Comparison of ENCODE assay signal across 16 cellular contexts in the genomic region with DNA sequence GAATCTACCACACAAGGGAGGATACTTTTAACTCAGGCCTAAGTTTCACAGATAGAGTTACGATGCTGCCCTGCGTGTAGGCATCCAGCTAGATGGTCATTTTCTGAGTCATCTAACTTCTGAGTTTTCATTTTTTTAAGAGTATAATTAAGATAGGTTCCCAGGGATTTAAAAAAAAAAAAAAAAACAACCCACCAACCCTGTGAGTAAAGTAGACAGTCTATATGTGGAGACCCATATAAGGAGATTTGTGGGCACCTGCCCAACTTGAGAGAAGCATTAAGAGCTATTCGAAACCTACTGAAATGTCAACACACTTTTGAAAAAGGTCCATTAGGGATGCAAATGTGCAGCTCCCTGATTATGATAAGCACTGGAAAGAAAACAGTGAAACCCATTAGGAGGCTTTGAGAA.
DNase-seq lines count a peak whose midpoint lies in the region; ATAC-seq and TF ChIP-seq lines count a peak whose summit lies in the region.
"Had no signal": no experiment of that assay in that cellular context is flagged by ENCODE, and none has a peak within 500 bp of the region (broad histone marks: within the 10 kb centered on the region; RNA-seq: fewer than 3 reads in every experiment).

No MANE protein-coding gene starts in this region.

- H3K4me1 ChIP-seq in SJCRH30 (no peaks in the 10 kb centered on the region; the same call in 1 of the 2 replicates), breast epithelium (no peaks in the 10 kb centered on the region)
- H3K4me1 ChIP-seq: prostate gland had no signal

- no peak for TF ChIP-seq POLR2A in breast epithelium (IDR thresholded peaks at IDR 0.05)

- H3K27me3 Mint-ChIP-seq in nephron (ENCODE audit: low read depth) = no peaks in the 10 kb centered on the region
- H3K27me3 Mint-ChIP-seq: activated CD8-positive, alpha-beta T cell treated with anti-CD3 and anti-CD28 coated beads for 36 hours had no signal

- H3K27me3 ChIP-seq in SJCRH30 (no peaks in the 10 kb centered on the region), breast epithelium (no peaks in the 10 kb centered on the region)
- H3K27me3 ChIP-seq: BE2C, gastroesophageal sphincter had no signal

- H3K9me3 ChIP-seq in SJCRH30 (replicated peaks) (0 out of 2 replicates have a peak, but pooled peaks cover 2% of the 10 kb centered on the region), breast epithelium (no peaks in the 10 kb centered on the region)
- H3K9me3 ChIP-seq: BE2C, gastroesophageal sphincter, prostate gland had no signal

- no peak for TF ChIP-seq EP300 in Ishikawa (IDR thresholded peaks at IDR 0.05; ENCODE audit: borderline replicate concordance)

- peaks cover 55% of the 10 kb centered on the region for H3K4me1 Mint-ChIP-seq in nephron

- H3K27ac ChIP-seq in SJCRH30 = no peak overlapping the region
- no peak overlapping the region for H3K27ac ChIP-seq in breast epithelium
- H3K27ac ChIP-seq: prostate gland had no signal

- H3K27ac Mint-ChIP-seq in nephron = peak overlapping the region; percentile 39 to 49 (median 46)
- H3K27ac Mint-ChIP-seq: activated CD8-positive, alpha-beta T cell treated with anti-CD3 and anti-CD28 coated beads for 36 hours had no signal

- peaks cover 5% of the 10 kb centered on the region for H3K9me3 Mint-ChIP-seq in nephron
- H3K9me3 Mint-ChIP-seq: activated CD8-positive, alpha-beta T cell treated with anti-CD3 and anti-CD28 coated beads for 36 hours had no signal

- TF ChIP-seq RAD21 in Ishikawa (IDR thresholded peaks at IDR 0.05; ENCODE audit: low read depth) = no peak

- TF ChIP-seq CTCF in nephron (IDR thresholded peaks at IDR 0.05; ENCODE audit: unreplicated experiment in 3 of 3) (no peak), breast epithelium (IDR thresholded peaks at IDR 0.05) (no peak)

- ATAC-seq in HG03342 (IDR thresholded peaks at IDR 0.05; ENCODE audit: unreplicated experiment) = no peak
- no peak for ATAC-seq in GM21526 (IDR thresholded peaks at IDR 0.05; ENCODE audit: low FRiP score, unreplicated experiment)
- ATAC-seq: activated CD8-positive, alpha-beta T cell treated with anti-CD3 and anti-CD28 coated beads for 36 hours; gastroesophageal sphincter; HCT116 had no signal

- no peak overlapping the region for H3K4me3 Mint-ChIP-seq in nephron
- H3K4me3 Mint-ChIP-seq: activated CD8-positive, alpha-beta T cell treated with anti-CD3 and anti-CD28 coated beads for 36 hours had no signal

- H3K36me3 ChIP-seq in SJCRH30 (no peaks in the 10 kb centered on the region; the same call in 1 of the 2 replicates), breast epithelium (no peaks in the 10 kb centered on the region)
- H3K36me3 ChIP-seq: BE2C, gastroesophageal sphincter, prostate gland had no signal

- intact Hi-C loops in breast epithelium (cut with DNase I; ENCODE audit: low total_unique reads) = no loop called here

- H3K4me3 ChIP-seq in SJCRH30 (no peak overlapping the region), breast epithelium (no peak overlapping the region)
- H3K4me3 ChIP-seq: gastroesophageal sphincter, prostate gland had no signal

- peaks cover 9% of the 10 kb centered on the region for H3K36me3 Mint-ChIP-seq in nephron (ENCODE audit: low read depth)

- DNase-seq in DMS 273 treated with DMSO at 0.1 percent for 48 hours (lab: John Stamatoyannopoulos, UW) (peak; percentile 56), NCI-H748 treated with DMSO at 0.1 percent for 48 hours (lab: John Stamatoyannopoulos, UW) (peak; percentile 76), SJCRH30 (no peak), breast epithelium (ENCODE audit: low spot score in 2 of 2) (no peak)
- DNase-seq: activated CD8-positive, alpha-beta T cell treated with anti-CD3 and anti-CD28 coated beads for 36 hours; activated effector memory CD4-positive, alpha-beta T cell treated with anti-CD3 and anti-CD28 coated beads, Interleukin-2, amount 50 U/mL, for 16 hours; BE2C; kidney; NCI-H82 had no signal

TF ChIP-seq in Ishikawa, 13 proteins besides CTCF, POLR2A, EP300 and RAD21:
- TF ChIP-seq NFIC (IDR thresholded peaks at IDR 0.05) (0 out of 2 replicates have a peak, but pooled peaks have one; percentile 28), FOXM1 (IDR thresholded peaks at IDR 0.05; ENCODE audit: borderline replicate concordance, low read depth) (no peak), TCF12 (IDR thresholded peaks at IDR 0.05; ENCODE audit: low read depth) (no peak)

Comparison
In these comparisons a context has a peak if more than half of its experiments do, and no peak if none do; other contexts are left out.
1. DNase-seq: peak in DMS 273 treated with DMSO at 0.1 percent for 48 hours (single experiment) and NCI-H748 treated with DMSO at 0.1 percent for 48 hours (single experiment); none in SJCRH30 (0 of 2) and breast epithelium (0 of 2).